In genomic region chr12:25051171-25051570, GRCh38 we compare ENCODE assay signal across 8 cellular contexts.
DNase-seq lines count a peak whose midpoint lies in the region; ATAC-seq and TF ChIP-seq lines count a peak whose summit lies in the region.
"Had no signal": no experiment of that assay in that cellular context is flagged by ENCODE, and none has a peak within 500 bp of the region (broad histone marks: within the 10 kb centered on the region; RNA-seq: fewer than 3 reads in every experiment).

No MANE protein-coding gene starts in this region.

- peaks cover 26% of the 10 kb centered on the region for H3K4me1 ChIP-seq in CD8-positive, alpha-beta T cell (ENCODE audit: insufficient read depth, low read length)
- peaks cover 4% of the 10 kb centered on the region; the same call in 1 of the 2 replicates for H3K4me1 ChIP-seq in H9 (ENCODE audit: insufficient read depth, low read length)
- peaks cover 0 to 2% of the 10 kb centered on the region in 2 donors for H3K4me1 ChIP-seq in ascending aorta
- H3K4me1 ChIP-seq in sigmoid colon, result no peaks in the 10 kb centered on the region

- no peaks in the 10 kb centered on the region for H3K36me3 ChIP-seq in CD8-positive, alpha-beta T cell (ENCODE audit: insufficient read depth, low read length)
- H3K36me3 ChIP-seq in ascending aorta, result no peaks in the 10 kb centered on the region
- no peaks in the 10 kb centered on the region for H3K36me3 ChIP-seq in sigmoid colon

- peaks cover 32% of the 10 kb centered on the region for H3K4me1 Mint-ChIP-seq in CD8-positive, alpha-beta T cell (ENCODE audit: low read depth)
- peaks cover 9 to 13% of the 10 kb centered on the region in 2 experiments for H3K4me1 Mint-ChIP-seq in H9
- peaks cover 38% of the 10 kb centered on the region for H3K4me1 Mint-ChIP-seq in activated T-helper 17 cell treated with anti-CD3 and anti-CD28 coated beads, Interleukin-2, amount 50 U/mL, for 72 hours
- H3K4me1 Mint-ChIP-seq in naive thymus-derived CD8-positive, alpha-beta T cell, result peaks cover 21 to 44% (median 31%) of the 10 kb centered on the region in 4 donors

- H4K5ac ChIP-seq in H9 (ENCODE audit: insufficient read length, low read depth, low read length), result no peak overlapping the region

- no peak overlapping the region for H2BK5ac ChIP-seq in H9 (ENCODE audit: insufficient read length, low read length)

- H3K9ac ChIP-seq in H9 (ENCODE audit: extremely low read depth, insufficient read length, low read length), result no peak overlapping the region

- no peak overlapping the region for H3K4me2 ChIP-seq in H9 (ENCODE audit: insufficient read depth, insufficient read length, low read length)

- H2BK15ac ChIP-seq in H9 (ENCODE audit: low read depth, low read length), result no peak overlapping the region

- no peak for TF ChIP-seq POLR2A in sigmoid colon (IDR thresholded peaks at IDR 0.05)

- no CpG with 5 or more reads among the region's 6 CpGs for WGBS in H9 (ENCODE audit: extremely low coverage, insufficient read length, low lambda C conversion rate)
- 50 to 55% methylated on average over 6 of the region's 6 CpGs for WGBS in sigmoid colon, 2 donors

- no peak for TF ChIP-seq EP300 in sigmoid colon (IDR thresholded peaks at IDR 0.05)

- peak overlapping the region; percentile 76 for H3K4me3 ChIP-seq in CD8-positive, alpha-beta T cell (ENCODE audit: low read depth, low read length)
- H3K4me3 ChIP-seq in ascending aorta (no peak overlapping the region), sigmoid colon (no peak overlapping the region)

- H2BK20ac ChIP-seq in H9 (ENCODE audit: low read depth, low read length, poor library complexity, severe bottlenecking), result no peak overlapping the region

- H3K27me3 Mint-ChIP-seq in CD8-positive, alpha-beta T cell (ENCODE audit: low read depth), result no peaks in the 10 kb centered on the region
- no peaks in the 10 kb centered on the region; the same call in 1 of the 2 replicates for H3K27me3 Mint-ChIP-seq in H9 (ENCODE audit: low read depth)
- no peaks in the 10 kb centered on the region for H3K27me3 Mint-ChIP-seq in activated T-helper 17 cell treated with anti-CD3 and anti-CD28 coated beads, Interleukin-2, amount 50 U/mL, for 72 hours
- no peaks in the 10 kb centered on the region for H3K27me3 Mint-ChIP-seq in naive thymus-derived CD8-positive, alpha-beta T cell

- H3K23ac ChIP-seq in H9 (ENCODE audit: insufficient read length, low read depth, low read length), result no peak overlapping the region

- POLR2A ChIA-PET in CD8-positive, alpha-beta T cell (lab: Charles Lee), result interaction anchor here (0.9 to 2.3 kb wide), 13 partner anchors 9 to 1782 kb away, joined by 3 to 7 read pairs (median 5); partner anchors contain the start of genes DNAI7, ETFRF1 and ITPR2
- POLR2A ChIA-PET in naive thymus-derived CD8-positive, alpha-beta T cell (lab: Charles Lee), result interaction anchor here (0.5 to 2.4 kb wide), 6 partner anchors 8 to 883 kb away, joined by 3 to 13 read pairs (median 4); partner anchors contain the start of genes DNAI7 and ETFRF1

- no peaks in the 10 kb centered on the region for H3K27me3 ChIP-seq in CD8-positive, alpha-beta T cell (ENCODE audit: insufficient read depth, low read length)
- H3K27me3 ChIP-seq in H9 (ENCODE audit: insufficient read depth, low read length) (no peaks in the 10 kb centered on the region), ascending aorta (no peaks in the 10 kb centered on the region), sigmoid colon (no peaks in the 10 kb centered on the region)

- peak overlapping the region; percentile 79 for H3K27ac ChIP-seq in CD8-positive, alpha-beta T cell (ENCODE audit: low read depth, low read length)
- H3K27ac ChIP-seq in H9 (ENCODE audit: insufficient read length, low read depth, low read length), result no peak overlapping the region
- H3K27ac ChIP-seq in ascending aorta, result no peak overlapping the region
- H3K27ac ChIP-seq in sigmoid colon, result no peak overlapping the region

- H3K9me3 ChIP-seq in CD8-positive, alpha-beta T cell (ENCODE audit: low read length), result no peaks in the 10 kb centered on the region
- H3K9me3 ChIP-seq in H9 (ENCODE audit: control insufficient read depth, low read depth, low read length), result no peaks in the 10 kb centered on the region
- peaks cover 6 to 10% of the 10 kb centered on the region in 2 donors for H3K9me3 ChIP-seq in ascending aorta
- peaks cover 0 to 5% (median 2%) of the 10 kb centered on the region in 4 donors for H3K9me3 ChIP-seq in sigmoid colon

- no peak for ATAC-seq in CD8-positive, alpha-beta T cell
- ATAC-seq in activated T-helper 17 cell treated with anti-CD3 and anti-CD28 coated beads, Interleukin-2, amount 50 U/mL, for 72 hours (replicated peaks), result no peak
- ATAC-seq in naive thymus-derived CD8-positive, alpha-beta T cell, result no peak

- H2BK12ac ChIP-seq in H9 (ENCODE audit: insufficient read length, low read depth, low read length), result no peak overlapping the region

- peak overlapping the region; percentile 98 for H3K27ac Mint-ChIP-seq in CD8-positive, alpha-beta T cell
- no peak overlapping the region for H3K27ac Mint-ChIP-seq in H9
- H3K27ac Mint-ChIP-seq in activated T-helper 17 cell treated with anti-CD3 and anti-CD28 coated beads, Interleukin-2, amount 50 U/mL, for 72 hours, result peak overlapping the region; percentile 97
- H3K27ac Mint-ChIP-seq in naive thymus-derived CD8-positive, alpha-beta T cell, result peak overlapping the region; percentile 94 to 99 (median 99)

- no peak for TF ChIP-seq CTCF in CD8-positive, alpha-beta T cell (IDR thresholded peaks at IDR 0.05)
- TF ChIP-seq CTCF in H9 (conservative IDR thresholded peaks at IDR 0.05), result no peak
- no peak for TF ChIP-seq CTCF in ascending aorta (IDR thresholded peaks at IDR 0.05)
- TF ChIP-seq CTCF in sigmoid colon (IDR thresholded peaks at IDR 0.05), result no peak

- DNase-seq in CD8-positive, alpha-beta T cell, result peak in 2 of 7 experiments; percentile 29 to 50
- DNase-seq in H9 (no peak), ascending aorta (ENCODE audit: low spot score in 2 of 2) (no peak), cardiac septum (ENCODE audit: low spot score) (no peak), sigmoid colon (no peak)
- DNase-seq in naive thymus-derived CD8-positive, alpha-beta T cell, result peak in 2 of 10 donors; percentile 3 to 5
- DNase-seq: NCI-H1417 treated with DMSO at 0.1 percent for 48 hours had no signal

- H3K9me3 Mint-ChIP-seq in CD8-positive, alpha-beta T cell, result peaks cover 14% of the 10 kb centered on the region
- H3K9me3 Mint-ChIP-seq in H9, result peaks cover 16 to 18% of the 10 kb centered on the region in 2 experiments
- no peaks in the 10 kb centered on the region for H3K9me3 Mint-ChIP-seq in activated T-helper 17 cell treated with anti-CD3 and anti-CD28 coated beads, Interleukin-2, amount 50 U/mL, for 72 hours
- peaks cover 3 to 22% (median 13%) of the 10 kb centered on the region in 9 donors for H3K9me3 Mint-ChIP-seq in naive thymus-derived CD8-positive, alpha-beta T cell

- H4K8ac ChIP-seq in H9 (replicated peaks; ENCODE audit: insufficient read length, low read depth, low read length), result no peak overlapping the region

- no peaks in the 10 kb centered on the region for H4K20me1 ChIP-seq in H9 (ENCODE audit: control insufficient read depth, insufficient read depth, insufficient read length)

- H3K23me2 ChIP-seq in H9 (ENCODE audit: insufficient read length, low read depth, low read length, poor library complexity, severe bottlenecking), result no peaks in the 10 kb centered on the region

- no peak overlapping the region for H3K14ac ChIP-seq in H9 (ENCODE audit: insufficient read depth, low read length)

- peak overlapping the region; percentile 97 for H3K4me3 Mint-ChIP-seq in CD8-positive, alpha-beta T cell
- H3K4me3 Mint-ChIP-seq in H9, result no peak overlapping the region
- H3K4me3 Mint-ChIP-seq in activated T-helper 17 cell treated with anti-CD3 and anti-CD28 coated beads, Interleukin-2, amount 50 U/mL, for 72 hours, result peak overlapping the region; percentile 94
- peak overlapping the region; percentile 82 to 98 (median 96) for H3K4me3 Mint-ChIP-seq in naive thymus-derived CD8-positive, alpha-beta T cell

- CTCF ChIA-PET in CD8-positive, alpha-beta T cell (lab: Charles Lee), result interaction anchor here (1.1 to 1.5 kb wide), 4 partner anchors 9 to 337 kb away, joined by 3 to 5 read pairs (median 3); no protein-coding TSS in a partner anchor

- no peak overlapping the region for H3T11ph ChIP-seq in H9 (ENCODE audit: low read length)

- H4K91ac ChIP-seq in H9 (ENCODE audit: insufficient read length, low read depth, low read length), result no peak overlapping the region

- peak overlapping the region; percentile 78 for H2AFZ ChIP-seq in H9 (ENCODE audit: low read length)

- H2BK120ac ChIP-seq in H9 (ENCODE audit: low read depth, low read length, poor library complexity, severe bottlenecking), result no peak overlapping the region

- H3K79me1 ChIP-seq in H9 (ENCODE audit: insufficient read depth, low read depth, low read length, poor library complexity, severe bottlenecking), result no peaks in the 10 kb centered on the region

- H3K79me2 ChIP-seq in H9 (ENCODE audit: insufficient read depth, low read length), result no peaks in the 10 kb centered on the region

- no peak overlapping the region for H3K18ac ChIP-seq in H9 (ENCODE audit: insufficient read length, low read depth, low read length)

- no peak overlapping the region for H3K56ac ChIP-seq in H9 (ENCODE audit: insufficient read length, low read depth, low read length)

- H2AK5ac ChIP-seq in H9 (ENCODE audit: insufficient read length, low read length), result no peak overlapping the region

- intact Hi-C loops in CD8-positive, alpha-beta T cell (cut with DNase I, micrococcal nuclease), result loop anchor here (2.0 to 10.0 kb wide), 8 partner anchors 41 to 1971 kb away; partner anchors contain the start of genes ITPR2 (in 2 of the 2), BHLHE41 (in 1 of the 2), KRAS (in 1 of the 2) and MED21 (in 1 of the 2)
- intact Hi-C loops in ascending aorta (cut with DNase I), result no loop called here
- intact Hi-C loops in cardiac septum (cut with DNase I), result no loop called here
- intact Hi-C loops in sigmoid colon (cut with DNase I), result no loop called here

- peaks cover 11% of the 10 kb centered on the region for H3K36me3 Mint-ChIP-seq in CD8-positive, alpha-beta T cell
- H3K36me3 Mint-ChIP-seq in H9 (ENCODE audit: insufficient read depth in 1 of 3, low read depth in 3 of 3), result peaks cover 7 to 14% (median 10%) of the 10 kb centered on the region in 3 experiments
- peaks cover 9% of the 10 kb centered on the region for H3K36me3 Mint-ChIP-seq in activated T-helper 17 cell treated with anti-CD3 and anti-CD28 coated beads, Interleukin-2, amount 50 U/mL, for 72 hours (ENCODE audit: low read depth)
- H3K36me3 Mint-ChIP-seq in naive thymus-derived CD8-positive, alpha-beta T cell, result peaks cover 0 to 9% (median 2%) of the 10 kb centered on the region in 3 donors

- H3K4ac ChIP-seq in H9 (ENCODE audit: low read depth, low read length), result no peak overlapping the region

Comparison
In these comparisons a context has a peak if more than half of its experiments do, and no peak if none do; other contexts are left out.
1. H3K27ac Mint-ChIP-seq: peak in CD8-positive, alpha-beta T cell (single experiment), activated T-helper 17 cell treated with anti-CD3 and anti-CD28 coated beads, Interleukin-2, amount 50 U/mL, for 72 hours (single experiment) and naive thymus-derived CD8-positive, alpha-beta T cell (10 of 10); none in H9 (0 of 3).
2. H3K4me3 Mint-ChIP-seq: peak in CD8-positive, alpha-beta T cell (single experiment), activated T-helper 17 cell treated with anti-CD3 and anti-CD28 coated beads, Interleukin-2, amount 50 U/mL, for 72 hours (single experiment) and naive thymus-derived CD8-positive, alpha-beta T cell (10 of 10); none in H9 (0 of 2).
3. intact Hi-C loops: an anchor here in CD8-positive, alpha-beta T cell (2.0 to 10.0 kb wide); none called in ascending aorta, cardiac septum and sigmoid colon.